Comparison of ENCODE assay signal across 8 cellular contexts in genomic region chr15:74873756-74874424, GRCh38. TPM values are rescaled to one million over a fixed set of nuclear protein-coding genes. Genes with fewer than 3 reads are reported as not detected.
DNase-seq lines count a peak whose midpoint lies in the region; ATAC-seq and TF ChIP-seq lines count a peak whose summit lies in the region.

No MANE protein-coding gene starts in this region.

- H3K79me2 ChIP-seq in HCT116 (ENCODE audit: insufficient read depth, low read length) = peaks cover 39% of the 10 kb centered on the region

- H4K20me1 ChIP-seq in HCT116 (ENCODE audit: insufficient read depth) = no peaks in the 10 kb centered on the region

- no peaks in the 10 kb centered on the region for H3K27me3 ChIP-seq in HCT116 (ENCODE audit: insufficient read depth, low read length)

- H3K4me3 ChIP-seq in HCT116 (replicated peaks in 1 of 2; ENCODE audit: low read depth in 1 of 2, low read length in 2 of 2) = peak overlapping the region; percentile 84 to 89
- H3K4me3 ChIP-seq in retinal pigment epithelial cell (ENCODE audit: low read length) = peak overlapping the region; percentile 88

- H3K4me2 ChIP-seq in HCT116 (ENCODE audit: low read length) = peak overlapping the region; percentile 98

- no peaks in the 10 kb centered on the region for H3K9me3 ChIP-seq in HCT116 (ENCODE audit: control insufficient read depth in 1 of 2, insufficient read depth in 1 of 2, low read depth in 1 of 2, low read length in 2 of 2)

- DNase-seq in AML-193 (lab: John Stamatoyannopoulos, UW) = peak; percentile 33 to 47
- DNase-seq in HCT116 (ENCODE audit: low read depth, low spot score) = no peak
- DNase-seq in germinal center (ENCODE audit: low spot score) = peak; percentile 33
- no peak for DNase-seq in retinal pigment epithelial cell (ENCODE audit: low read depth)
- DNase-seq in NCI-H226 = no peak

- ATAC-seq in HCT116 (peak; percentile 27), HG03095 (IDR thresholded peaks at IDR 0.05; ENCODE audit: unreplicated experiment) (no peak), GM18870 (IDR thresholded peaks at IDR 0.05; ENCODE audit: unreplicated experiment) (no peak)

- H3K4me1 ChIP-seq in HCT116 (ENCODE audit: control insufficient read depth in 1 of 2, insufficient read depth in 2 of 2, low read length in 2 of 2) = peaks cover 0 to 23% of the 10 kb centered on the region in 2 experiments; a peak in 2 of 4 replicates

- no peaks in the 10 kb centered on the region for H3K36me3 ChIP-seq in HCT116 (ENCODE audit: control insufficient read depth in 1 of 2, insufficient read depth in 2 of 2, low read length in 2 of 2)

- CTCF ChIA-PET in HCT116 (lab: Charles Lee) = no interaction called here

- intact Hi-C loops in HCT116 (cut with micrococcal nuclease) = loop anchor here (2.0 kb wide), 1 partner anchor 31 kb away; the partner anchor contains the start of gene ULK3

- H3K9me2 ChIP-seq in HCT116 (ENCODE audit: insufficient read depth) = no peaks in the 10 kb centered on the region

- no TSS peak for BruUV-seq in HCT116 (replicated peaks; lab: Mats Ljungman, UMichigan)

- RAD21 ChIA-PET in HCT116 (lab: Charles Lee; ENCODE audit: low non-redundant PET in 1 of 2, low total read pairs in 2 of 2, uncharacterized antibody in 2 of 2, unreplicated experiment in 2 of 2) = no interaction called here

- H2AFZ ChIP-seq in HCT116 (ENCODE audit: low read depth, low read length, poor library complexity, severe bottlenecking) = peak overlapping the region; percentile 71

- H3K9ac ChIP-seq in HCT116 (ENCODE audit: low read length) = peak overlapping the region; percentile 83

- POLR2A ChIA-PET in HCT116 (lab: Charles Lee) = no interaction called here

- H3K27ac ChIP-seq in HCT116 (ENCODE audit: low read depth, low read length) (peak overlapping the region; percentile 12; the same call in 1 of the 2 replicates), VCaP (peak overlapping the region; percentile 82)

- TF ChIP-seq RAD21 in HCT116 (IDR thresholded peaks at IDR 0.05; ENCODE audit: low read depth) = no peak

- TF ChIP-seq CTCF in HCT116 (IDR thresholded peaks at IDR 0.05 in 2 of 3, conservative IDR thresholded peaks at IDR 0.05 in 1 of 3; ENCODE audit: borderline replicate concordance in 1 of 3, insufficient read depth in 1 of 3, low read depth in 2 of 3, low read length in 2 of 3) (no peak), VCaP (conservative IDR thresholded peaks at IDR 0.05) (no peak), retinal pigment epithelial cell (conservative IDR thresholded peaks at IDR 0.05; ENCODE audit: low read depth, low read length) (no peak)

- no peak for TF ChIP-seq POLR2A in HCT116 (IDR thresholded peaks at IDR 0.05; ENCODE audit: borderline replicate concordance, extremely low read depth, insufficient read depth, insufficient read length)

TF ChIP-seq in HCT116, 20 proteins besides CTCF, POLR2A, EP300 and RAD21:
- TF ChIP-seq ZNF274 (IDR thresholded peaks at IDR 0.05; ENCODE audit: low read depth, low read length) = no peak
- TF ChIP-seq FOSL1 (IDR thresholded peaks at IDR 0.05; ENCODE audit: low read depth) = no peak
- TF ChIP-seq POLR2AphosphoS5 (IDR thresholded peaks at IDR 0.05; ENCODE audit: low read depth, low read length) = no peak
- TF ChIP-seq MAX (IDR thresholded peaks at IDR 0.05) = no peak; the same call in 1 of the 2 replicates
- TF ChIP-seq EZH2phosphoT487 (IDR thresholded peaks at IDR 0.05; ENCODE audit: borderline replicate concordance) = no peak
- no peak for TF ChIP-seq JUND (IDR thresholded peaks at IDR 0.05)
- TF ChIP-seq SP1 (IDR thresholded peaks at IDR 0.05; ENCODE audit: low read depth) = no peak
- TF ChIP-seq ELF1 (IDR thresholded peaks at IDR 0.05; ENCODE audit: borderline replicate concordance, low read depth) = no peak
- TF ChIP-seq CBX3 (IDR thresholded peaks at IDR 0.05; ENCODE audit: low read depth) = no peak

RNA-seq across cellular contexts. Expression of gene SCAMP2, which starts 0.7 kb away (rescaled TPM):
- total RNA-seq in HCT116 (2021; ENCODE audit: unreplicated experiment) = 55.8 TPM
- 58.1 and 68.0 TPM in 2 replicates for polyA plus RNA-seq in HCT116 (2012)

RNA-seq across cellular contexts. Expression of gene MPI, which starts 16.0 kb away (rescaled TPM):
- 49.7 TPM for total RNA-seq in HCT116 (2021; ENCODE audit: unreplicated experiment)
- polyA plus RNA-seq in HCT116 (2012) = 80.3 and 100 TPM in 2 replicates

RNA-seq across cellular contexts. Expression of gene ULK3, which starts 30.9 kb away (rescaled TPM):
- total RNA-seq in HCT116 (2021; ENCODE audit: unreplicated experiment) = 48.4 TPM
- 39.5 and 45.9 TPM in 2 replicates for polyA plus RNA-seq in HCT116 (2012)

RNA-seq across cellular contexts. Expression of gene FAM219B, which starts 32.8 kb away (rescaled TPM):
- total RNA-seq in HCT116 (2021; ENCODE audit: unreplicated experiment) = 64.3 TPM
- polyA plus RNA-seq in HCT116 (2012) = 27.5 and 35.6 TPM in 2 replicates

RNA-seq across cellular contexts. Expression of gene CPLX3, which starts 47.5 kb away (rescaled TPM):
- not detected for total RNA-seq in HCT116 (2021; ENCODE audit: unreplicated experiment)
- polyA plus RNA-seq in HCT116 (2012) = not detected in 2 replicates

Comparison
In these comparisons a context has a peak if more than half of its experiments do, and no peak if none do; other contexts are left out.
1. DNase-seq: peak in AML-193 (2 of 2) and germinal center (single experiment); none in HCT116 (single experiment), retinal pigment epithelial cell (single experiment) and NCI-H226 (single experiment).